8 cellular contexts compared by ENCODE assay signal in the genomic region with DNA sequence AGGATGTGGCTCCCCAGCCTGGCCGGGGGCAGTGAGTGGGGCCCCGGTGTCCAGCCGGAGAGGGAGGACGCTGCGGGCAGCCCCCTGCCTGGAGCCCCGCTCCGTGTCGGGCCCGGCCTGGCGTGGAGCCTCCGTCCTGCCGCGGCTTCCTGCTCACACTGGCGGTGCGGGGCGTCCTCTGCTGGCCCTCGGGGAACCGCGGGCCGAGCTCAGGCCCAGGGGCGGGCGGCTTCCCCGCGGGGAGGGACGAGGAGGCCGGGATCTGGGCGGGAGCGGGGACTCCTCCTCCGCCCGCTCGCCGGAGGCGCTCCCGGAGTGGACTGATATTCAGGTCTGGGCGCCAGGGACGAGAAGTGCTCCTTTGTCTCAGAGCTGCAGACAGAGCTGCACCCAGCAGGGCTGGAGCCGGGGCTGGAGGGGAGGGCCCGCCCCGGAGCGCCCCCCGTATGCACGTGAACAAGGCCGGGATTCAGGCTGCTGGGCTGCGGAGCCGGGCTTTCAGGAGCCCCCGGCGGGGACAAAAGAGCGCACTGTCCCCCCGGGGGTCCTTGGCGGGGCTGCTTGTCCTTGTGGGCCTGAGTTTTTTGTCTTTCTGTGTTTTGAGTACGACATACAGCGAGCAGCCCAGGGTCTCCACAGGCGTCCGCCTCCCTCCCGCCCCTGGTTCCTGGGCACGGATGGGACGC. TPM values are rescaled to one million over a fixed set of nuclear protein-coding genes. Genes with fewer than 3 reads are reported as not detected.
A peak's percentile ranks its signal among the peaks of the same experiment; 100 is the strongest.
DNase-seq lines count a peak whose midpoint lies in the region; FAIRE-seq and TF ChIP-seq lines count a peak whose summit lies in the region.

No MANE protein-coding gene starts in this region.

- H3K4me3 ChIP-seq in HUES64 (ENCODE audit: low read length) (peak overlapping the region; percentile 62), SK-N-MC (peak overlapping the region; percentile 83), colonic mucosa (peak overlapping the region; percentile 26), kidney (ENCODE audit: low read length in 2 of 2) (peak overlapping the region in 1 of 2 donors; percentile 18), skeletal muscle satellite cell (ENCODE audit: low read length) (peak overlapping the region; percentile 81)

- H3K36me3 ChIP-seq in HUES64 (ENCODE audit: insufficient read depth, low read length) (no peaks in the 10 kb centered on the region), SK-N-MC (ENCODE audit: insufficient read depth, low read length) (no peaks in the 10 kb centered on the region), colonic mucosa (no peaks in the 10 kb centered on the region), kidney (ENCODE audit: control insufficient read depth in 1 of 2, insufficient read depth in 2 of 2, low read length in 2 of 2) (no peaks in the 10 kb centered on the region), skeletal muscle satellite cell (ENCODE audit: insufficient read depth, low read length) (no peaks in the 10 kb centered on the region)

- no peaks in the 10 kb centered on the region for H3K9me3 ChIP-seq in HUES64 (ENCODE audit: insufficient read depth, low read depth, low read length)
- no peaks in the 10 kb centered on the region for H3K9me3 ChIP-seq in SK-N-MC (ENCODE audit: low read depth, low read length)
- no peaks in the 10 kb centered on the region for H3K9me3 ChIP-seq in colonic mucosa
- no peaks in the 10 kb centered on the region for H3K9me3 ChIP-seq in kidney (ENCODE audit: control insufficient read depth in 1 of 2, low read length in 2 of 2)
- H3K9me3 ChIP-seq in skeletal muscle satellite cell (replicated peaks; ENCODE audit: low read length): no peaks in the 10 kb centered on the region

- WGBS in HUES64: under 1% methylated on average over 57 of the region's 57 CpGs

- DNase-seq in activated naive CD4-positive, alpha-beta T cell treated with Interleukin-2 at 50 U/mL for 16 hours: peak; percentile 25
- DNase-seq in activated naive CD4-positive, alpha-beta T cell treated with anti-CD3 and anti-CD28 coated beads, Interleukin-2, amount 50 U/mL, for 16 hours: no peak
- no peak for DNase-seq in SK-N-MC (ENCODE audit: low read depth, low spot score)
- peak; percentile 53 for DNase-seq in colonic mucosa
- peak; percentile 93 for DNase-seq in kidney
- DNase-seq in AML-193 (lab: John Stamatoyannopoulos, UW): no peak

- peak overlapping the region; percentile 97 for H3K4me2 ChIP-seq in skeletal muscle satellite cell (ENCODE audit: low read length)

- H3K27me3 ChIP-seq in HUES64 (ENCODE audit: insufficient read depth, low read length) (peaks cover 37% of the 10 kb centered on the region), colonic mucosa (peaks cover 38% of the 10 kb centered on the region), skeletal muscle satellite cell (ENCODE audit: control insufficient read depth, insufficient read depth, low read length) (no peaks in the 10 kb centered on the region)

- no peak for FAIRE-seq in kidney (lab: Jason Lieb, UNC)

- H3K27ac ChIP-seq in HUES64 (ENCODE audit: low read depth, low read length) (peak overlapping the region; percentile 49; the same call in 1 of the 2 replicates), SK-N-MC (no peak overlapping the region; the same call in 1 of the 2 replicates), colonic mucosa (peak overlapping the region; percentile 22), kidney (ENCODE audit: low read depth in 2 of 2, low read length in 2 of 2) (no peak overlapping the region)

- peak overlapping the region; percentile 67 for H3K9ac ChIP-seq in HUES64 (ENCODE audit: low read depth, low read length)
- H3K9ac ChIP-seq in SK-N-MC (ENCODE audit: insufficient read length): peak overlapping the region; percentile 34
- H3K9ac ChIP-seq in colonic mucosa (ENCODE audit: low read depth in 2 of 2, low read length in 2 of 2): peak overlapping the region; percentile 19 to 56
- H3K9ac ChIP-seq in kidney (ENCODE audit: low read length in 2 of 2): no peak overlapping the region
- H3K9ac ChIP-seq in skeletal muscle satellite cell (ENCODE audit: low read depth, low read length): peak overlapping the region; percentile 78

- intact Hi-C loops in colonic mucosa (cut with DNase I): no loop called here
- intact Hi-C loops in kidney (cut with DNase I): no loop called here

- TF ChIP-seq CTCF in colonic mucosa (IDR thresholded peaks at IDR 0.05) (peak; percentile 16), kidney (IDR thresholded peaks at IDR 0.05; ENCODE audit: borderline replicate concordance, extremely low read depth, insufficient read depth) (peak; percentile 39)

- H3K4me1 ChIP-seq in HUES64 (ENCODE audit: insufficient read depth, low read length): no peaks in the 10 kb centered on the region
- H3K4me1 ChIP-seq in colonic mucosa: no peaks in the 10 kb centered on the region
- H3K4me1 ChIP-seq in kidney (ENCODE audit: control insufficient read depth in 1 of 2, insufficient read depth in 1 of 2, low read depth in 1 of 2, low read length in 2 of 2): peaks cover 0 to 8% of the 10 kb centered on the region in 2 donors
- H3K4me1 ChIP-seq in skeletal muscle satellite cell (ENCODE audit: control insufficient read depth, insufficient read depth, low read length): peaks cover 24% of the 10 kb centered on the region

RNA-seq across cellular contexts. Expression of gene MMP17, which starts 2.3 kb away (rescaled TPM):
- polyA plus RNA-seq in HUES64 (2013, experiment 1 of 2): 28.3 TPM
- 24.4 TPM for polyA plus RNA-seq in HUES64 (2013, experiment 2 of 2)
- 1 to 10 TPM; 1.3 to 1.9 TPM for total RNA-seq in colonic mucosa
- 3.2 TPM for total RNA-seq in kidney
- polyA plus RNA-seq in kidney (ENCODE audit: insufficient read depth, low read depth, low replicate concordance): 0.82 TPM
- 13.3 and 18.8 TPM in 2 replicates for total RNA-seq in skeletal muscle satellite cell (2012; rRNA removed)

Comparison
In these comparisons a context has a peak if more than half of its experiments do, and no peak if none do; other contexts are left out.
1. DNase-seq: peak in activated naive CD4-positive, alpha-beta T cell treated with Interleukin-2 at 50 U/mL for 16 hours (single experiment), colonic mucosa (single experiment) and kidney (single experiment); none in activated naive CD4-positive, alpha-beta T cell treated with anti-CD3 and anti-CD28 coated beads, Interleukin-2, amount 50 U/mL, for 16 hours (single experiment), SK-N-MC (single experiment) and AML-193 (0 of 2).
2. H3K27ac ChIP-seq: peak in HUES64 (single experiment) and colonic mucosa (single experiment); none in SK-N-MC (single experiment) and kidney (0 of 2).
3. H3K9ac ChIP-seq: peak in HUES64 (single experiment), SK-N-MC (single experiment), colonic mucosa (2 of 2) and skeletal muscle satellite cell (single experiment); none in kidney (0 of 2).